7 cellular contexts compared by ENCODE assay signal in genomic region chrX:110001702-110002299, GRCh38. TPM values are rescaled to one million over a fixed set of nuclear protein-coding genes. Genes with fewer than 3 reads are reported as not detected.
DNase-seq lines count a peak whose midpoint lies in the region; ATAC-seq and TF ChIP-seq lines count a peak whose summit lies in the region.

No MANE protein-coding gene starts in this region.

- no peaks in the 10 kb centered on the region for H3K9me3 ChIP-seq in PC-9 (ENCODE audit: insufficient read depth, low read depth)
- no peaks in the 10 kb centered on the region for H3K9me3 ChIP-seq in esophagus squamous epithelium
- H3K9me3 ChIP-seq in skeletal muscle satellite cell (replicated peaks; ENCODE audit: low read length): no peaks in the 10 kb centered on the region

- TF ChIP-seq CTCF in PC-9 (conservative IDR thresholded peaks at IDR 0.05): no peak
- TF ChIP-seq CTCF in esophagus squamous epithelium (IDR thresholded peaks at IDR 0.05): no peak

- intact Hi-C loops in PC-9 (cut with micrococcal nuclease; ENCODE audit: unreplicated experiment): loop anchor here (1.0 to 5.0 kb wide), 4 partner anchors 50 to 400 kb away; no protein-coding TSS in a partner anchor
- intact Hi-C loops in esophagus squamous epithelium (cut with DNase I): no loop called here
- intact Hi-C loops in left colon (cut with DNase I, micrococcal nuclease): no loop called here

- H2AFZ ChIP-seq in PC-9: peak overlapping the region; percentile 91

- WGBS in esophagus squamous epithelium, 2 donors: 8 to 40% methylated on average over 5 to 11 of the region's 13 CpGs

- H3K9ac ChIP-seq in skeletal muscle satellite cell (ENCODE audit: low read depth, low read length): no peak overlapping the region

- H3K9me2 ChIP-seq in PC-9 (ENCODE audit: insufficient read depth): no peaks in the 10 kb centered on the region

- H3K4me2 ChIP-seq in PC-9: peak overlapping the region; percentile 89
- H3K4me2 ChIP-seq in skeletal muscle satellite cell (ENCODE audit: low read length): peak overlapping the region; percentile 64

- peaks cover 15% of the 10 kb centered on the region; the same call in 1 of the 2 replicates for H3F3A ChIP-seq in PC-9 (ENCODE audit: insufficient read depth, low read depth)

- H3K36me3 ChIP-seq in H7 (replicated peaks; ENCODE audit: control insufficient read depth, insufficient read depth, low read length): no peaks in the 10 kb centered on the region
- H3K36me3 ChIP-seq in PC-9 (ENCODE audit: low read depth): no peaks in the 10 kb centered on the region
- H3K36me3 ChIP-seq in esophagus squamous epithelium: no peaks in the 10 kb centered on the region
- H3K36me3 ChIP-seq in skeletal muscle satellite cell (ENCODE audit: insufficient read depth, low read length): no peaks in the 10 kb centered on the region

- CTCF ChIA-PET in PC-9 (lab: Charles Lee): no interaction called here

- H3K27me3 ChIP-seq in H7 (ENCODE audit: control insufficient read depth, insufficient read depth, low read length): peaks cover 2% of the 10 kb centered on the region
- no peaks in the 10 kb centered on the region for H3K27me3 ChIP-seq in PC-9 (ENCODE audit: insufficient read depth, low read depth)
- no peaks in the 10 kb centered on the region for H3K27me3 ChIP-seq in esophagus squamous epithelium
- H3K27me3 ChIP-seq in skeletal muscle satellite cell (ENCODE audit: control insufficient read depth, insufficient read depth, low read length): peaks cover 13% of the 10 kb centered on the region

- H3K79me2 ChIP-seq in PC-9 (ENCODE audit: low read depth): peaks cover 33% of the 10 kb centered on the region

- DNase-seq in H7: no peak
- no peak for DNase-seq in PC-9
- DNase-seq in esophagus squamous epithelium (lab: John Stamatoyannopoulos, UW): no peak
- no peak for DNase-seq in kidney glomerular epithelial cell (lab: John Stamatoyannopoulos, UW)
- DNase-seq in GDM1 (lab: John Stamatoyannopoulos, UW): no peak
- no peak for DNase-seq in left colon

- no TSS peak for BruUV-seq in PC-9 (replicated peaks; lab: Mats Ljungman, UMichigan)

- POLR2A ChIA-PET in PC-9 (lab: Charles Lee; ENCODE audit: unreplicated experiment): interaction anchor here (0.6 to 0.7 kb wide), 3 partner anchors 85 to 1736 kb away, joined by 3 to 15 read pairs (median 3); no protein-coding TSS in a partner anchor

- H3K4me3 ChIP-seq in H7 (ENCODE audit: insufficient read depth, low read depth, low read length) (peak overlapping the region; percentile 93), PC-9 (peak overlapping the region; percentile 70; the same call in 1 of the 2 replicates), esophagus squamous epithelium (peak overlapping the region; percentile 59 to 84 (median 66)), skeletal muscle satellite cell (ENCODE audit: low read length) (peak overlapping the region; percentile 75)

- TF ChIP-seq POLR2A in esophagus squamous epithelium (IDR thresholded peaks at IDR 0.05): no peak

- H3K4me1 ChIP-seq in PC-9 (replicated peaks; ENCODE audit: insufficient read depth) (peaks cover 35% of the 10 kb centered on the region), esophagus squamous epithelium (peaks cover 10 to 40% (median 12%) of the 10 kb centered on the region in 3 donors), skeletal muscle satellite cell (ENCODE audit: control insufficient read depth, insufficient read depth, low read length) (peaks cover 31% of the 10 kb centered on the region)

- ATAC-seq in left colon: no peak

- H4K20me1 ChIP-seq in PC-9 (ENCODE audit: insufficient read depth): no peaks in the 10 kb centered on the region

- H3K27ac ChIP-seq in PC-9 (no peak overlapping the region; the same call in 1 of the 2 replicates), esophagus squamous epithelium (peak overlapping the region; percentile 86 to 95 (median 92))

RNA-seq across cellular contexts. Expression of gene TMEM164, which starts 1.1 kb away (rescaled TPM):
- total RNA-seq in H7 (2014; rRNA removed; shearing (Covaris generic)): 22.9 and 36.0 TPM in 2 replicates
- total RNA-seq in PC-9 (2021): 44.5 and 53.1 TPM in 2 replicates
- 10 to 100 TPM; 18.5 to 27.3 (median 23.6) TPM for total RNA-seq in esophagus squamous epithelium
- 16.2 and 18.0 TPM in 2 replicates for total RNA-seq in skeletal muscle satellite cell (2012; rRNA removed)
- total RNA-seq in left colon: 100 to 1,000 TPM; 110 to 117 TPM
